14 cellular contexts compared by ENCODE assay signal in the genomic region with DNA sequence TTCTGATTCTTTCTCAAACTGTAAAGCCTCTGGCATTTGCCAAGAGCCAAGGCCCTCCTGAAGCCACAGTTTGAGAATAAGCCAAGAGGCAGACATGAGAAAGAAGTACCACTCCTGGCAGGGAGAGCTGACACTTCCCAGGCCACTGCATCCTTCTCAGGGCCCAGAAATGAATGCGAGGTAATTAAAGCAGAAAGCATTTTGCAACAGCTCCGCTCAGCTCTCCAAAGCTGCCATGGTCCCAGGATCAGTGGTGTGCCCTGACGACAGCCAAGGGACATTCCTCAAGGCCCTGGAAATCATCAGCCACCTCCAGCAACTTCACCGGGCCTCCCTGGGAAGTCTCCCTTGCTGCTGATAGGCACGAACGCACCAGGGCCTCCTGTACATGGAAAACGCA. TPM values are rescaled to one million over a fixed set of nuclear protein-coding genes. Genes with fewer than 3 reads are reported as not detected.
"Had no signal": no experiment of that assay in that cellular context is flagged by ENCODE, and none has a peak within 500 bp of the region (broad histone marks: within the 10 kb centered on the region; RNA-seq: fewer than 3 reads in every experiment).

No MANE protein-coding gene starts in this region.

RNA-seq across cellular contexts. Expression of a gene that starts 44.2 kb away (rescaled TPM):
- total RNA-seq: activated CD4-positive, alpha-beta memory T cell treated with anti-CD3 and anti-CD28 coated beads, Interleukin-2, amount 10 ng/mL, durations not matched to agents 7 days and 5 days; activated CD4-positive, alpha-beta T cell treated with anti-CD3 and anti-CD28 coated beads for 36 hours; activated CD4-positive, alpha-beta T cell treated with anti-CD3 and anti-CD28 coated beads, Interleukin-2, amount 10 ng/mL, durations not matched to agents 7 days and 5 days; activated CD8-positive, alpha-beta memory T cell treated with anti-CD3 and anti-CD28 coated beads, Interleukin-2, amount 10 ng/mL, durations not matched to agents 7 days and 5 days; activated CD8-positive, alpha-beta T cell treated with anti-CD3 and anti-CD28 coated beads, Interleukin-2, amount 10 ng/mL, durations not matched to agents 7 days and 5 days; activated naive CD8-positive, alpha-beta T cell treated with anti-CD3 and anti-CD28 coated beads, Interleukin-2, amount 10 ng/mL, durations not matched to agents 7 days and 5 days; activated T-helper 2 cell treated with anti-CD3 and anti-CD28 coated beads, Interferon-gamma antibody, Interleukin-2, Interleukin-4, amounts not matched to agents 10 μg/mL and 5 μg/mL and 100 μg/mL, durations not matched to agents 14 hours and 24 hours and 36 hours; ascending aorta; bronchial epithelial cell; cardiac septum; T-cell; T-helper 1 cell treated with Interleukin-12 subunit alpha and Interleukin-12 subunit beta and Interleukin-4 antibody, amounts not matched to agents 30 ng/mL and 1 ng/mL, for 36 hours; T-helper 17 cell; T-helper 2 cell treated with Interferon-gamma antibody and Interleukin-4, amounts not matched to agents 100 ng/mL and 5 ng/mL, for 36 hours had no signal
